ENCODE assay signal across 20 cellular contexts in genomic region chr2:136917281-136917680, GRCh38.
DNase-seq lines count a peak whose midpoint lies in the region; ATAC-seq and TF ChIP-seq lines count a peak whose summit lies in the region.
"Had no signal": no experiment of that assay in that cellular context is flagged by ENCODE, and none has a peak within 500 bp of the region (broad histone marks: within the 10 kb centered on the region; RNA-seq: fewer than 3 reads in every experiment).

No MANE protein-coding gene starts in this region.

- no peak overlapping the region for H3K27ac ChIP-seq in endodermal cell (ENCODE audit: low read depth, low read length)
- no peak overlapping the region for H3K27ac ChIP-seq in heart left ventricle
- H3K27ac ChIP-seq: hepatocyte, tibial nerve had no signal

- no peaks in the 10 kb centered on the region for H3K36me3 ChIP-seq in endodermal cell (ENCODE audit: control insufficient read depth, insufficient read depth, low read length)
- H3K36me3 ChIP-seq in HAP-1 (replicated peaks) = no peaks in the 10 kb centered on the region
- H3K36me3 ChIP-seq in heart left ventricle = no peaks in the 10 kb centered on the region
- H3K36me3 ChIP-seq: tibial nerve had no signal

- in situ Hi-C loops in HAP-1 (cut with MboI; ENCODE audit: low sequenced_read_pairs) = no loop called here

- no peak for TF ChIP-seq POLR2A in heart left ventricle (IDR thresholded peaks at IDR 0.05)

- H3K9me3 Mint-ChIP-seq in endodermal cell = peaks cover 34% of the 10 kb centered on the region

- H3K4me1 ChIP-seq in endodermal cell (ENCODE audit: control insufficient read depth, insufficient read depth, low read length) (peaks cover 5% of the 10 kb centered on the region), HAP-1 (no peaks in the 10 kb centered on the region), heart left ventricle (no peaks in the 10 kb centered on the region)
- H3K4me1 ChIP-seq: tibial nerve had no signal

- intact Hi-C loops in sciatic nerve (cut with DNase I) = no loop called here
- intact Hi-C loops in heart left ventricle (cut with DNase I) = loop anchor here in 1 of 10 donors (5.0 kb wide), 1 partner anchor 500 kb away; no protein-coding TSS in a partner anchor

- H3K27me3 ChIP-seq in endodermal cell (ENCODE audit: control insufficient read depth, insufficient read depth, low read length, poor library complexity, severe bottlenecking) = no peaks in the 10 kb centered on the region
- no peaks in the 10 kb centered on the region for H3K27me3 ChIP-seq in HAP-1 (ENCODE audit: low read depth)
- H3K27me3 ChIP-seq in heart left ventricle = no peaks in the 10 kb centered on the region
- H3K27me3 ChIP-seq: hepatocyte, tibial nerve had no signal

- H3K27me3 Mint-ChIP-seq in endodermal cell (ENCODE audit: insufficient read depth) = no peaks in the 10 kb centered on the region
- H3K27me3 Mint-ChIP-seq: activated CD4-positive, alpha-beta T cell treated with anti-CD3 and anti-CD28 coated beads, Interleukin-2, amount 10 ng/mL, durations not matched to agents 7 days and 5 days; stimulated activated naive CD8-positive, alpha-beta T cell treated with anti-CD3 and anti-CD28 coated beads, Interleukin-15, amount 100 ng/mL, for 72 hours; T-cell had no signal

- ATAC-seq in sciatic nerve (peak; percentile 56), GM18520 (IDR thresholded peaks at IDR 0.05; ENCODE audit: unreplicated experiment) (no peak), heart left ventricle (no peak)
- ATAC-seq: K562; PC-3; stimulated activated naive CD8-positive, alpha-beta T cell treated with anti-CD3 and anti-CD28 coated beads, Interleukin-15, amount 100 ng/mL, for 72 hours; T-cell had no signal

- TF ChIP-seq CTCF in endodermal cell (conservative IDR thresholded peaks at IDR 0.05) (no peak), heart left ventricle (IDR thresholded peaks at IDR 0.05) (no peak)

- peaks cover 83% of the 10 kb centered on the region for H3K9me3 ChIP-seq in endodermal cell (ENCODE audit: control insufficient read depth, low read length)
- H3K9me3 ChIP-seq in HAP-1 = no peaks in the 10 kb centered on the region
- peaks cover 0 to 11% (median 0%) of the 10 kb centered on the region in 12 donors for H3K9me3 ChIP-seq in heart left ventricle

- peak overlapping the region; percentile 50 for H3K4me3 ChIP-seq in endodermal cell (ENCODE audit: low read length)
- H3K4me3 ChIP-seq in HAP-1 = no peak overlapping the region
- H3K4me3 ChIP-seq in heart left ventricle = no peak overlapping the region
- H3K4me3 ChIP-seq: hepatocyte, K562, tibial nerve had no signal

- DNase-seq in H4 (ENCODE audit: low spot score) (peak; percentile 11), NCI-H446 (lab: John Stamatoyannopoulos, UW) (peak; percentile 75 to 94), endodermal cell (peak; percentile 58), sciatic nerve (ENCODE audit: low spot score) (no peak), HAP-1 (ENCODE audit: low spot score in 2 of 2) (no peak), heart left ventricle (no peak)
- DNase-seq: activated CD4-positive, alpha-beta T cell treated with anti-CD3 and anti-CD28 coated beads, Interleukin-2, amount 10 ng/mL, durations not matched to agents 7 days and 5 days; activated effector memory CD4-positive, alpha-beta T cell treated with Interleukin-2 at 50 U/mL for 16 hours; NCI-H2081; NCI-H748 treated with DMSO at 0.1 percent for 48 hours; occipital lobe; PC-3; SIG-M5; stimulated activated CD4-positive, alpha-beta T cell treated with anti-CD3 and anti-CD28 coated beads, Interleukin-4, amount 100 ng/mL, for 4 hours; stimulated activated naive CD8-positive, alpha-beta T cell treated with anti-CD3 and anti-CD28 coated beads, Interleukin-15, amount 100 ng/mL, for 72 hours; T-cell had no signal

- no peak overlapping the region for H3K4me3 Mint-ChIP-seq in endodermal cell
- H3K4me3 Mint-ChIP-seq: activated CD4-positive, alpha-beta T cell treated with anti-CD3 and anti-CD28 coated beads, Interleukin-2, amount 10 ng/mL, durations not matched to agents 7 days and 5 days; stimulated activated naive CD8-positive, alpha-beta T cell treated with anti-CD3 and anti-CD28 coated beads, Interleukin-15, amount 100 ng/mL, for 72 hours; T-cell had no signal

- peaks cover 15% of the 10 kb centered on the region for H3K36me3 Mint-ChIP-seq in endodermal cell (ENCODE audit: low read depth)
- H3K36me3 Mint-ChIP-seq: T-cell had no signal

- no peak overlapping the region for H3K9ac ChIP-seq in endodermal cell (ENCODE audit: extremely low read depth, low read length, poor library complexity, severe bottlenecking)

- peaks cover 27% of the 10 kb centered on the region for H3K4me1 Mint-ChIP-seq in endodermal cell
- H3K4me1 Mint-ChIP-seq: activated CD4-positive, alpha-beta T cell treated with anti-CD3 and anti-CD28 coated beads, Interleukin-2, amount 10 ng/mL, durations not matched to agents 7 days and 5 days; stimulated activated naive CD8-positive, alpha-beta T cell treated with anti-CD3 and anti-CD28 coated beads, Interleukin-15, amount 100 ng/mL, for 72 hours; T-cell had no signal

- WGBS in endodermal cell (ENCODE audit: insufficient coverage in 1 of 2, insufficient read length in 1 of 2), 2 experiments = 75% methylated on average over 2 of the region's 2 CpGs; no CpG with 5 or more reads in 1 of the 2 experiments
- 81 to 87% (median 84%) methylated on average over 2 of the region's 2 CpGs for WGBS in heart left ventricle, 4 donors

- no peak overlapping the region for H3K27ac Mint-ChIP-seq in endodermal cell
- H3K27ac Mint-ChIP-seq: activated CD4-positive, alpha-beta T cell treated with anti-CD3 and anti-CD28 coated beads, Interleukin-2, amount 10 ng/mL, durations not matched to agents 7 days and 5 days; stimulated activated naive CD8-positive, alpha-beta T cell treated with anti-CD3 and anti-CD28 coated beads, Interleukin-15, amount 100 ng/mL, for 72 hours; T-cell had no signal

Comparison
In these comparisons a context has a peak if more than half of its experiments do, and no peak if none do; other contexts are left out.
1. DNase-seq: peak in H4 (single experiment), NCI-H446 (2 of 2) and endodermal cell (single experiment); none in sciatic nerve (single experiment), HAP-1 (0 of 2) and heart left ventricle (0 of 5).